16 cellular contexts compared by ENCODE assay signal in genomic region chr20:63042448-63043071, GRCh38. TPM values are rescaled to one million over a fixed set of nuclear protein-coding genes. Genes with fewer than 3 reads are reported as not detected.
A peak's percentile ranks its signal among the peaks of the same experiment; 100 is the strongest.
DNase-seq lines count a peak whose midpoint lies in the region; ATAC-seq and TF ChIP-seq lines count a peak whose summit lies in the region.
"Had no signal": no experiment of that assay in that cellular context is flagged by ENCODE, and none has a peak within 500 bp of the region (broad histone marks: within the 10 kb centered on the region; RNA-seq: fewer than 3 reads in every experiment).

No MANE protein-coding gene starts in this region.

- H3K4me3 ChIP-seq in Caco-2 (ENCODE audit: low read depth, low read length) (no peak overlapping the region), OCI-LY3 (ENCODE audit: low read length) (peak overlapping the region; percentile 13)

- no TSS peak for BruUV-seq in Caco-2 (replicated peaks; lab: Mats Ljungman, UMichigan)

- intact Hi-C loops in Caco-2 (cut with micrococcal nuclease; ENCODE audit: unreplicated experiment): no loop called here
- intact Hi-C loops in activated CD4-positive, alpha-beta T cell treated with anti-CD3 and anti-CD28 coated beads for 36 hours (cut with DNase I, micrococcal nuclease): no loop called here

- H3K4me1 ChIP-seq in Caco-2 (peaks cover 7% of the 10 kb centered on the region), OCI-LY3 (ENCODE audit: low read length) (peaks cover 18% of the 10 kb centered on the region)

- no peak overlapping the region for H3K9ac ChIP-seq in OCI-LY3 (ENCODE audit: low read length)

- POLR2A ChIA-PET in Caco-2 (lab: Charles Lee): interaction anchor here (0.5 to 0.7 kb wide), 2 partner anchors 87 to 226 kb away, joined by 3 to 9 read pairs; partner anchors contain the start of gene COL9A3
- POLR2A ChIA-PET in activated CD4-positive, alpha-beta T cell treated with anti-CD3 and anti-CD28 coated beads for 36 hours (lab: Charles Lee): no interaction called here

- H3K4me1 Mint-ChIP-seq in Caco-2 (ENCODE audit: low read depth, unreplicated experiment): peaks cover 10% of the 10 kb centered on the region
- no peaks in the 10 kb centered on the region for H3K4me1 Mint-ChIP-seq in activated CD4-positive, alpha-beta T cell treated with anti-CD3 and anti-CD28 coated beads for 36 hours
- H3K4me1 Mint-ChIP-seq: activated naive CD4-positive, alpha-beta T cell treated with anti-CD3 and anti-CD28 coated beads, Interleukin-2, amount 10 ng/mL, durations not matched to agents 7 days and 5 days had no signal

- CTCF ChIA-PET in Caco-2 (lab: Charles Lee): interaction anchor here (0.7 to 1.2 kb wide), 2 partner anchors 22 to 23 kb away, joined by 3 to 5 read pairs; no protein-coding TSS in a partner anchor
- CTCF ChIA-PET in activated CD4-positive, alpha-beta T cell treated with anti-CD3 and anti-CD28 coated beads for 36 hours (lab: Charles Lee): no interaction called here

- H3K27me3 ChIP-seq in Caco-2 (replicated peaks; ENCODE audit: control insufficient read depth, insufficient read depth, low read length) (no peaks in the 10 kb centered on the region), OCI-LY3 (ENCODE audit: low read depth, low read length) (peaks cover 13% of the 10 kb centered on the region)

- H3K36me3 ChIP-seq in Caco-2 (ENCODE audit: control insufficient read depth, insufficient read depth, low read length): no peaks in the 10 kb centered on the region
- H3K36me3 ChIP-seq in OCI-LY3 (replicated peaks; ENCODE audit: low read depth, low read length): no peaks in the 10 kb centered on the region

- peaks cover 2% of the 10 kb centered on the region for H3K27me3 Mint-ChIP-seq in Caco-2 (ENCODE audit: insufficient read depth, unreplicated experiment)
- peaks cover 20% of the 10 kb centered on the region for H3K27me3 Mint-ChIP-seq in activated CD4-positive, alpha-beta T cell treated with anti-CD3 and anti-CD28 coated beads for 36 hours

- no peak overlapping the region for H3K27ac Mint-ChIP-seq in Caco-2 (ENCODE audit: unreplicated experiment)
- no peak overlapping the region for H3K27ac Mint-ChIP-seq in activated CD4-positive, alpha-beta T cell treated with anti-CD3 and anti-CD28 coated beads for 36 hours
- H3K27ac Mint-ChIP-seq: activated naive CD4-positive, alpha-beta T cell treated with anti-CD3 and anti-CD28 coated beads, Interleukin-2, amount 10 ng/mL, durations not matched to agents 7 days and 5 days had no signal

- H3K36me3 Mint-ChIP-seq in Caco-2 (ENCODE audit: insufficient read depth, unreplicated experiment): peaks cover 5% of the 10 kb centered on the region
- H3K36me3 Mint-ChIP-seq in activated CD4-positive, alpha-beta T cell treated with anti-CD3 and anti-CD28 coated beads for 36 hours (ENCODE audit: low read depth): no peaks in the 10 kb centered on the region
- H3K36me3 Mint-ChIP-seq: activated naive CD4-positive, alpha-beta T cell treated with anti-CD3 and anti-CD28 coated beads, Interleukin-2, amount 10 ng/mL, durations not matched to agents 7 days and 5 days had no signal

- H3K27ac ChIP-seq in OCI-LY3 (ENCODE audit: low read length): peak overlapping the region; percentile 51
- H3K27ac ChIP-seq: epithelial cell of prostate had no signal

- H3K9me3 Mint-ChIP-seq in Caco-2 (ENCODE audit: unreplicated experiment): no peaks in the 10 kb centered on the region
- no peaks in the 10 kb centered on the region for H3K9me3 Mint-ChIP-seq in activated CD4-positive, alpha-beta T cell treated with anti-CD3 and anti-CD28 coated beads for 36 hours (ENCODE audit: low read depth)
- H3K9me3 Mint-ChIP-seq: activated naive CD4-positive, alpha-beta T cell treated with anti-CD3 and anti-CD28 coated beads, Interleukin-2, amount 10 ng/mL, durations not matched to agents 7 days and 5 days had no signal

- H2AFZ ChIP-seq in OCI-LY3 (ENCODE audit: low read depth, low read length): peak overlapping the region; percentile 49; the same call in 1 of the 2 replicates

- peak overlapping the region; percentile 3 for H3K4me3 Mint-ChIP-seq in Caco-2 (ENCODE audit: unreplicated experiment)
- no peak overlapping the region for H3K4me3 Mint-ChIP-seq in activated CD4-positive, alpha-beta T cell treated with anti-CD3 and anti-CD28 coated beads for 36 hours
- H3K4me3 Mint-ChIP-seq: activated naive CD4-positive, alpha-beta T cell treated with anti-CD3 and anti-CD28 coated beads, Interleukin-2, amount 10 ng/mL, durations not matched to agents 7 days and 5 days had no signal

- H4K20me1 ChIP-seq in OCI-LY3 (ENCODE audit: insufficient read depth, low read length): no peaks in the 10 kb centered on the region

- peaks cover 1% of the 10 kb centered on the region for H3K9me3 ChIP-seq in Caco-2
- H3K9me3 ChIP-seq in OCI-LY3 (ENCODE audit: insufficient read depth, low read length): no peaks in the 10 kb centered on the region

- peak overlapping the region; percentile 82 for H3K4me2 ChIP-seq in OCI-LY3 (ENCODE audit: low read length)

- no peaks in the 10 kb centered on the region for H3K79me2 ChIP-seq in OCI-LY3 (ENCODE audit: low read length)

- DNase-seq in Caco-2 (no peak), cerebellar cortex (ENCODE audit: low spot score) (no peak), middle frontal gyrus (ENCODE audit: extremely low spot score, low spot score) (no peak)
- DNase-seq in activated CD4-positive, alpha-beta T cell treated with anti-CD3 and anti-CD28 coated beads for 36 hours: no peak
- DNase-seq: activated CD4-positive, alpha-beta T cell treated with anti-CD3 and anti-CD28 coated beads for 1 hour; activated naive CD4-positive, alpha-beta T cell treated with anti-CD3 and anti-CD28 coated beads, Interleukin-2, amount 10 ng/mL, durations not matched to agents 7 days and 5 days; MM.1S; NCI-H2081; stimulated activated CD4-positive, alpha-beta T cell treated with anti-CD3 and anti-CD28 coated beads, Interleukin-2, amount 100 ng/mL, for 24 hours; substantia nigra had no signal

- ATAC-seq in GM18907 (IDR thresholded peaks at IDR 0.05; ENCODE audit: unreplicated experiment) (peak; percentile 61), HG02759 (IDR thresholded peaks at IDR 0.05; ENCODE audit: unreplicated experiment) (peak; percentile 73), GM18498 (IDR thresholded peaks at IDR 0.05; ENCODE audit: unreplicated experiment) (no peak)
- no peak for ATAC-seq in activated CD4-positive, alpha-beta T cell treated with anti-CD3 and anti-CD28 coated beads for 36 hours
- ATAC-seq: right cardiac atrium had no signal

- TF ChIP-seq CTCF in Caco-2 (IDR thresholded peaks at IDR 0.05; ENCODE audit: insufficient read depth in 1 of 2, low read depth in 1 of 2, low read length in 1 of 2, severe bottlenecking in 1 of 2, unreplicated experiment in 1 of 2) (peak in 1 of 2 experiments; percentile 37), OCI-LY3 (IDR thresholded peaks at IDR 0.05; ENCODE audit: low read depth, low read length) (peak; percentile 27)

RNA-seq across cellular contexts. Expression of gene BHLHE23, which starts 35.8 kb away (rescaled TPM):
- 0.49 and 0.95 TPM in 2 replicates for total RNA-seq in Caco-2 (2022)
- not detected for total RNA-seq in activated CD4-positive, alpha-beta T cell treated with anti-CD3 and anti-CD28 coated beads for 36 hours
- total RNA-seq: right cardiac atrium had no signal

Comparison
In these comparisons a context has a peak if more than half of its experiments do, and no peak if none do; other contexts are left out.
1. ATAC-seq: peak in GM18907 (single experiment) and HG02759 (single experiment); none in activated CD4-positive, alpha-beta T cell treated with anti-CD3 and anti-CD28 coated beads for 36 hours (single experiment) and GM18498 (single experiment).